In the genomic region with DNA sequence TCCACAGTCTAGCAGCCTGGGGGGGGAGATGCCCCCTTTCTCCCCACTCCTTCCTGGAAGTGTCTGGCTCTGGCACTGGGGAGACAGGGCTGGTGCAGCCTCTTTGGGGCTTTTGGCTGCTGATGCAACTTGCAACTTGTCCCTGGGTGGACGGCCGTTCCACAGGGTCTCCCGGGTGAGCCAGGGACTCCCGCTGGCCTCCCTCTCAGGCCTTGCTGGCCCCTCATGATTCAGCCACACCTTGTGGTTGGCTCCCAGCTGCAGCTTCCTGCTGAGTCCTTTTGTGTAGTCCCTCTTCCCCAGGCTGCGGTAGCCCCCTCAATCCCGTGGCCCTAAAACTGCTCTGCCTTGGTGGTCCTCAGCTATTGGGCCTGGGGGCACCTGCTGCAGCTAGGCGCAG, we compare ENCODE assay signal across 29 cellular contexts.
"Had no signal": no experiment of that assay in that cellular context is flagged by ENCODE, and none has a peak within 500 bp of the region (broad histone marks: within the 10 kb centered on the region; RNA-seq: fewer than 3 reads in every experiment).

No MANE protein-coding gene starts in this region.

- H3K27ac ChIP-seq: adrenal gland, body of pancreas, coronary artery, dorsolateral prefrontal cortex had no signal

- ATAC-seq: activated CD4-positive, alpha-beta T cell treated with anti-CD3 and anti-CD28 coated beads for 36 hours; activated CD8-positive, alpha-beta memory T cell treated with anti-CD3 and anti-CD28 coated beads, Interleukin-2, amount 10 ng/mL, durations not matched to agents 7 days and 5 days; activated CD8-positive, alpha-beta T cell treated with anti-CD3 and anti-CD28 coated beads, Interleukin-2, amount 10 ng/mL, durations not matched to agents 7 days and 5 days; activated naive CD8-positive, alpha-beta T cell treated with anti-CD3 and anti-CD28 coated beads, Interleukin-2, amount 50 U/mL, for 24 hours; body of pancreas; esophagus mucosa had no signal

- H3K4me1 ChIP-seq: adrenal gland, body of pancreas had no signal

- H3K27me3 ChIP-seq: adrenal gland, body of pancreas had no signal

- H3K9me3 ChIP-seq: adrenal gland, body of pancreas had no signal

- H3K36me3 ChIP-seq: adrenal gland had no signal

- DNase-seq: activated CD4-positive, alpha-beta memory T cell treated with anti-CD3 and anti-CD28 coated beads for 36 hours; activated CD4-positive, alpha-beta T cell treated with anti-CD3 and anti-CD28 coated beads for 36 hours; activated CD4-positive, alpha-beta T cell treated with anti-CD3 and anti-CD28 coated beads, Interleukin-2, amount 10 ng/mL, durations not matched to agents 24 days and 14 days; activated CD4-positive, CD25-positive, alpha-beta regulatory T cell; activated CD4-positive, CD25-positive, alpha-beta regulatory T cell treated with anti-CD3 and anti-CD28 coated beads, Interleukin-2, amount 50 U/mL, for 72 hours; activated CD8-positive, alpha-beta memory T cell treated with anti-CD3 and anti-CD28 coated beads, Interleukin-2, amount 10 ng/mL, durations not matched to agents 7 days and 5 days; activated CD8-positive, alpha-beta memory T cell treated with anti-CD3 and anti-CD28 coated beads, Interleukin-2, amount 50 U/mL, for 4 hours; activated CD8-positive, alpha-beta T cell treated with anti-CD3 and anti-CD28 coated beads, Interleukin-2, amount 10 ng/mL, durations not matched to agents 7 days and 5 days; activated effector memory CD4-positive, alpha-beta T cell treated with anti-CD3 and anti-CD28 coated beads, Interleukin-2, amount 50 U/mL, for 16 hours; activated naive CD4-positive, alpha-beta T cell treated with anti-CD3 and anti-CD28 coated beads for 36 hours; activated naive CD8-positive, alpha-beta T cell treated with anti-CD3 and anti-CD28 coated beads for 36 hours; activated naive CD8-positive, alpha-beta T cell treated with anti-CD3 and anti-CD28 coated beads, Interleukin-2, amount 50 U/mL, for 24 hours; activated T-cell treated with anti-CD3 and anti-CD28 coated beads, Interleukin-2, amount 50 U/mL, for 1 hour; activated T-cell treated with anti-CD3 and anti-CD28 coated beads, Interleukin-2, amount 50 U/mL, for 48 hours; adrenal gland; amygdala; body of pancreas; central memory CD4-positive, alpha-beta T cell; cerebellar nuclear complex; dorsolateral prefrontal cortex; effector memory CD4-positive, alpha-beta T cell; endodermal cell; foreskin fibroblast; head of caudate nucleus; T-helper 1 cell; T-helper 2 cell had no signal

- FAIRE-seq: frontal cortex had no signal

- H3K4me3 ChIP-seq: adrenal gland, body of pancreas, coronary artery, dorsolateral prefrontal cortex had no signal
